31 cellular contexts compared by ENCODE assay signal in genomic region chr4:28834120-28834519, GRCh38.
DNase-seq lines count a peak whose midpoint lies in the region; ATAC-seq and TF ChIP-seq lines count a peak whose summit lies in the region.
"Had no signal": no experiment of that assay in that cellular context is flagged by ENCODE, and none has a peak within 500 bp of the region (broad histone marks: within the 10 kb centered on the region; RNA-seq: fewer than 3 reads in every experiment).

No MANE protein-coding gene starts in this region.

- H3K4me2 ChIP-seq in SU-DHL-6 (ENCODE audit: low read depth, low read length, poor library complexity, severe bottlenecking) (no peak overlapping the region), neural cell (ENCODE audit: low read length) (peak overlapping the region; percentile 6)
- H3K4me2 ChIP-seq: A549; BLaER1; BLaER1 treated with 17β-estradiol and CSF1 and Interleukin-3, amounts not matched to agents 10 nM and 100 nM had no signal

- no peaks in the 10 kb centered on the region for H3K36me3 Mint-ChIP-seq in activated T-cell treated with anti-CD3 and anti-CD28 coated beads, Interleukin-2, amount 50 U/mL, for 24 hours (ENCODE audit: low read depth)
- H3K36me3 Mint-ChIP-seq: CD14-positive monocyte; CD4-positive, alpha-beta memory T cell; CD4-positive, CD25-positive, alpha-beta regulatory T cell; CD8-positive, alpha-beta T cell had no signal

- TF ChIP-seq RAD21 in neural cell (conservative IDR thresholded peaks at IDR 0.05), result no peak

- peaks cover 5 to 14% of the 10 kb centered on the region in 2 donors for H3K9me3 Mint-ChIP-seq in stimulated activated naive CD8-positive, alpha-beta T cell treated with anti-CD3 and anti-CD28 coated beads, Interleukin-15, amount 100 ng/mL, for 72 hours
- H3K9me3 Mint-ChIP-seq in activated T-cell treated with anti-CD3 and anti-CD28 coated beads, Interleukin-2, amount 50 U/mL, for 24 hours, result peaks cover 18% of the 10 kb centered on the region

- no peak for ATAC-seq in stimulated activated naive CD8-positive, alpha-beta T cell treated with anti-CD3 and anti-CD28 coated beads, Interleukin-15, amount 100 ng/mL, for 72 hours
- ATAC-seq: A549; CD8-positive, alpha-beta T cell had no signal

- TF ChIP-seq EP300 in neural cell (conservative IDR thresholded peaks at IDR 0.05; ENCODE audit: poor library complexity, severe bottlenecking), result peak; percentile 83

- no peak for DNase-seq in stimulated activated naive CD8-positive, alpha-beta T cell treated with anti-CD3 and anti-CD28 coated beads, Interleukin-15, amount 100 ng/mL, for 72 hours
- DNase-seq in activated T-cell treated with anti-CD3 and anti-CD28 coated beads, Interleukin-2, amount 50 U/mL, for 24 hours, result no peak
- DNase-seq: 8988T; ACHN; AML-193; BE2C; C1 segment of cervical spinal cord; Caco-2; Calu3; CD4-positive, alpha-beta memory T cell; CD4-positive, alpha-beta T cell; CD4-positive, CD25-positive, alpha-beta regulatory T cell; CD8-positive, alpha-beta memory T cell; CD8-positive, alpha-beta T cell; COR-L47; DMS 273 treated with DMSO at 0.1 percent for 48 hours; DMS153; DMS53; DMS79; DMS79 treated with DMSO at 0.1 percent for 48 hours; DND-41; EL had no signal

- no peak overlapping the region for H3K9ac ChIP-seq in SU-DHL-6 (ENCODE audit: low read length)
- no peak overlapping the region for H3K9ac ChIP-seq in neural cell (ENCODE audit: low read length)
- H3K9ac ChIP-seq: BLaER1; BLaER1 treated with 17β-estradiol and CSF1 and Interleukin-3, amounts not matched to agents 10 nM and 100 nM had no signal

- peak overlapping the region; percentile 54 for H2AFZ ChIP-seq in SU-DHL-6 (ENCODE audit: low read depth, low read length, severe bottlenecking)
- H2AFZ ChIP-seq in neural cell (ENCODE audit: low read depth, low read length), result no peak overlapping the region

- H3K9me3 ChIP-seq in SU-DHL-6 (ENCODE audit: insufficient read depth, low read length) (peaks cover 2% of the 10 kb centered on the region; the same call in 1 of the 2 replicates), neural cell (ENCODE audit: low read length) (no peaks in the 10 kb centered on the region)
- H3K9me3 ChIP-seq: A549, BE2C, Caco-2 had no signal

- no peaks in the 10 kb centered on the region for H3K27me3 Mint-ChIP-seq in stimulated activated naive CD8-positive, alpha-beta T cell treated with anti-CD3 and anti-CD28 coated beads, Interleukin-15, amount 100 ng/mL, for 72 hours
- H3K27me3 Mint-ChIP-seq in activated T-cell treated with anti-CD3 and anti-CD28 coated beads, Interleukin-2, amount 50 U/mL, for 24 hours, result no peaks in the 10 kb centered on the region
- H3K27me3 Mint-ChIP-seq: B cell; CD4-positive, alpha-beta memory T cell; CD4-positive, alpha-beta T cell; CD4-positive, CD25-positive, alpha-beta regulatory T cell; CD8-positive, alpha-beta memory T cell had no signal

- H3K36me3 ChIP-seq in SU-DHL-6 (ENCODE audit: low read length) (no peaks in the 10 kb centered on the region), neural cell (ENCODE audit: insufficient read depth, low read length) (no peaks in the 10 kb centered on the region)
- H3K36me3 ChIP-seq: BE2C; BLaER1; BLaER1 treated with 17β-estradiol and CSF1 and Interleukin-3, amounts not matched to agents 10 nM and 100 nM had no signal

- H3K4me3 ChIP-seq in SU-DHL-6 (ENCODE audit: insufficient read depth, low read length, poor library complexity, severe bottlenecking) (no peak overlapping the region), neural cell (ENCODE audit: low read length) (no peak overlapping the region)
- H3K4me3 ChIP-seq: A549; BLaER1; BLaER1 treated with 17β-estradiol and CSF1 and Interleukin-3, amounts not matched to agents 10 nM and 100 nM had no signal

- H3K27ac ChIP-seq in SU-DHL-6 (ENCODE audit: low read depth, low read length) (no peak overlapping the region), neural cell (ENCODE audit: low read length) (peak overlapping the region; percentile 13)
- H3K27ac ChIP-seq: 22Rv1; A549; BLaER1; BLaER1 treated with 17β-estradiol and CSF1 and Interleukin-3, amounts not matched to agents 10 nM and 100 nM; C4-2B had no signal

- no peaks in the 10 kb centered on the region for H3K9me2 ChIP-seq in SU-DHL-6 (replicated peaks; ENCODE audit: insufficient read depth, low read length)
- H3K9me2 ChIP-seq in neural cell (ENCODE audit: insufficient read depth, low read length), result no peaks in the 10 kb centered on the region

- H3K79me2 ChIP-seq in SU-DHL-6 (ENCODE audit: insufficient read depth, low read length) (no peaks in the 10 kb centered on the region), neural cell (replicated peaks; ENCODE audit: insufficient read depth, low read length) (no peaks in the 10 kb centered on the region)

- no peak overlapping the region for H3K4me3 Mint-ChIP-seq in stimulated activated naive CD8-positive, alpha-beta T cell treated with anti-CD3 and anti-CD28 coated beads, Interleukin-15, amount 100 ng/mL, for 72 hours
- H3K4me3 Mint-ChIP-seq in activated T-cell treated with anti-CD3 and anti-CD28 coated beads, Interleukin-2, amount 50 U/mL, for 24 hours, result no peak overlapping the region
- H3K4me3 Mint-ChIP-seq: B cell; CD14-positive monocyte; CD4-positive, alpha-beta memory T cell; CD4-positive, alpha-beta T cell; CD8-positive, alpha-beta memory T cell; CD8-positive, alpha-beta T cell had no signal

- no peaks in the 10 kb centered on the region for H4K20me1 ChIP-seq in SU-DHL-6 (ENCODE audit: low read depth, low read length)
- H4K20me1 ChIP-seq in neural cell (ENCODE audit: insufficient read depth), result no peaks in the 10 kb centered on the region
- H4K20me1 ChIP-seq: BLaER1; BLaER1 treated with 17β-estradiol and CSF1 and Interleukin-3, amounts not matched to agents 10 nM and 100 nM had no signal

- H3K27ac Mint-ChIP-seq in stimulated activated naive CD8-positive, alpha-beta T cell treated with anti-CD3 and anti-CD28 coated beads, Interleukin-15, amount 100 ng/mL, for 72 hours, result no peak overlapping the region
- H3K27ac Mint-ChIP-seq in activated T-cell treated with anti-CD3 and anti-CD28 coated beads, Interleukin-2, amount 50 U/mL, for 24 hours, result no peak overlapping the region
- H3K27ac Mint-ChIP-seq: B cell; CD14-positive monocyte; CD4-positive, alpha-beta memory T cell; CD4-positive, alpha-beta T cell; CD4-positive, CD25-positive, alpha-beta regulatory T cell; CD8-positive, alpha-beta memory T cell; CD8-positive, alpha-beta T cell had no signal

- H3K27me3 ChIP-seq in SU-DHL-6 (ENCODE audit: low read length) (no peaks in the 10 kb centered on the region), neural cell (ENCODE audit: insufficient read depth, low read depth, low read length) (no peaks in the 10 kb centered on the region)
- H3K27me3 ChIP-seq: BE2C; BLaER1; BLaER1 treated with 17β-estradiol and CSF1 and Interleukin-3, amounts not matched to agents 10 nM and 100 nM had no signal

- H3K4me1 Mint-ChIP-seq in stimulated activated naive CD8-positive, alpha-beta T cell treated with anti-CD3 and anti-CD28 coated beads, Interleukin-15, amount 100 ng/mL, for 72 hours, result no peaks in the 10 kb centered on the region
- H3K4me1 Mint-ChIP-seq in activated T-cell treated with anti-CD3 and anti-CD28 coated beads, Interleukin-2, amount 50 U/mL, for 24 hours (ENCODE audit: low read depth), result no peaks in the 10 kb centered on the region
- H3K4me1 Mint-ChIP-seq: B cell; CD14-positive monocyte; CD4-positive, alpha-beta memory T cell; CD4-positive, CD25-positive, alpha-beta regulatory T cell; CD8-positive, alpha-beta memory T cell had no signal

- TF ChIP-seq CTCF in SU-DHL-6 (IDR thresholded peaks at IDR 0.05; ENCODE audit: insufficient read depth, low read length, poor library complexity, severe bottlenecking), result no peak
- TF ChIP-seq CTCF in neural cell (IDR thresholded peaks at IDR 0.05; ENCODE audit: poor library complexity, severe bottlenecking), result no peak

- H3F3A ChIP-seq in SU-DHL-6 (ENCODE audit: insufficient read depth), result no peaks in the 10 kb centered on the region
- H3F3A ChIP-seq in neural cell (ENCODE audit: insufficient read depth, low read length, poor library complexity, severe bottlenecking), result no peaks in the 10 kb centered on the region

TF ChIP-seq in neural cell, 6 proteins besides CTCF, POLR2A, EP300 and RAD21:
- TF ChIP-seq POLR2AphosphoS5 (IDR thresholded peaks at IDR 0.05), result peak; percentile 67
- TF ChIP-seq, protein P1, sequence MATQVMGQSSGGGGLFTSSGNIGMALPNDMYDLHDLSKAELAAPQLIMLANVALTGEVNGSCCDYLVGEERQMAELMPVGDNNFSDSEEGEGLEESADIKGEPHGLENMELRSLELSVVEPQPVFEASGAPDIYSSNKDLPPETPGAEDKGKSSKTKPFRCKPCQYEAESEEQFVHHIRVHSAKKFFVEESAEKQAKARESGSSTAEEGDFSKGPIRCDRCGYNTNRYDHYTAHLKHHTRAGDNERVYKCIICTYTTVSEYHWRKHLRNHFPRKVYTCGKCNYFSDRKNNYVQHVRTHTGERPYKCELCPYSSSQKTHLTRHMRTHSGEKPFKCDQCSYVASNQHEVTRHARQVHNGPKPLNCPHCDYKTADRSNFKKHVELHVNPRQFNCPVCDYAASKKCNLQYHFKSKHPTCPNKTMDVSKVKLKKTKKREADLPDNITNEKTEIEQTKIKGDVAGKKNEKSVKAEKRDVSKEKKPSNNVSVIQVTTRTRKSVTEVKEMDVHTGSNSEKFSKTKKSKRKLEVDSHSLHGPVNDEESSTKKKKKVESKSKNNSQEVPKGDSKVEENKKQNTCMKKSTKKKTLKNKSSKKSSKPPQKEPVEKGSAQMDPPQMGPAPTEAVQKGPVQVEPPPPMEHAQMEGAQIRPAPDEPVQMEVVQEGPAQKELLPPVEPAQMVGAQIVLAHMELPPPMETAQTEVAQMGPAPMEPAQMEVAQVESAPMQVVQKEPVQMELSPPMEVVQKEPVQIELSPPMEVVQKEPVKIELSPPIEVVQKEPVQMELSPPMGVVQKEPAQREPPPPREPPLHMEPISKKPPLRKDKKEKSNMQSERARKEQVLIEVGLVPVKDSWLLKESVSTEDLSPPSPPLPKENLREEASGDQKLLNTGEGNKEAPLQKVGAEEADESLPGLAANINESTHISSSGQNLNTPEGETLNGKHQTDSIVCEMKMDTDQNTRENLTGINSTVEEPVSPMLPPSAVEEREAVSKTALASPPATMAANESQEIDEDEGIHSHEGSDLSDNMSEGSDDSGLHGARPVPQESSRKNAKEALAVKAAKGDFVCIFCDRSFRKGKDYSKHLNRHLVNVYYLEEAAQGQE (IDR thresholded peaks at IDR 0.05; ENCODE audit: borderline replicate concordance), result no peak
- TF ChIP-seq TAF1 (IDR thresholded peaks at IDR 0.05; ENCODE audit: low read depth), result no peak
- TF ChIP-seq MXI1 (conservative IDR thresholded peaks at IDR 0.05; ENCODE audit: poor library complexity, severe bottlenecking), result no peak
- no peak for TF ChIP-seq EZH2 (IDR thresholded peaks at IDR 0.05; ENCODE audit: borderline replicate concordance, insufficient read depth, low read length, poor library complexity, severe bottlenecking)
- TF ChIP-seq SMC3 (conservative IDR thresholded peaks at IDR 0.05; ENCODE audit: poor library complexity), result no peak
